Comparison of ENCODE assay signal across 9 cellular contexts in genomic region chr20:49579874-49580817, GRCh38. TPM values are rescaled to one million over a fixed set of nuclear protein-coding genes. Genes with fewer than 3 reads are reported as not detected.
A peak's percentile ranks its signal among the peaks of the same experiment; 100 is the strongest.
DNase-seq lines count a peak whose midpoint lies in the region; ATAC-seq and TF ChIP-seq lines count a peak whose summit lies in the region.
"Had no signal": no experiment of that assay in that cellular context is flagged by ENCODE, and none has a peak within 500 bp of the region (broad histone marks: within the 10 kb centered on the region; RNA-seq: fewer than 3 reads in every experiment).

No MANE protein-coding gene starts in this region.

- H3K27me3 ChIP-seq in HUES64 (ENCODE audit: insufficient read depth, low read length) (no peaks in the 10 kb centered on the region), A673 (replicated peaks; ENCODE audit: insufficient read depth, low read depth, low read length, poor library complexity) (peaks cover 4% of the 10 kb centered on the region)

- peaks cover 10% of the 10 kb centered on the region; the same call in 1 of the 2 replicates for H3K4me1 ChIP-seq in HUES64 (ENCODE audit: insufficient read depth, low read length)
- H3K4me1 ChIP-seq in A673 (ENCODE audit: insufficient read depth, low read length, poor library complexity, severe bottlenecking): no peaks in the 10 kb centered on the region

- TF ChIP-seq CTCF in coronary artery (IDR thresholded peaks at IDR 0.05) (no peak), A673 (conservative IDR thresholded peaks at IDR 0.05; ENCODE audit: low read depth, low read length) (no peak)

- H3K9me3 ChIP-seq in HUES64 (ENCODE audit: insufficient read depth, low read depth, low read length) (peaks cover 6% of the 10 kb centered on the region), A673 (ENCODE audit: low read depth, low read length, poor library complexity, severe bottlenecking) (peaks cover 6% of the 10 kb centered on the region)

- 0 out of 2 replicates have a peak overlapping the region, but pooled peaks have one; percentile 33 for H3K9ac ChIP-seq in HUES64 (ENCODE audit: low read depth, low read length)

- H3K27ac ChIP-seq in HUES64 (ENCODE audit: low read depth, low read length): no peak overlapping the region
- H3K27ac ChIP-seq in coronary artery: peak overlapping the region; percentile 81 to 95
- no peak overlapping the region for H3K27ac ChIP-seq in A673 (ENCODE audit: low read depth, low read length, poor library complexity, severe bottlenecking)

- ATAC-seq in HG02798 (IDR thresholded peaks at IDR 0.05; ENCODE audit: poor library complexity, unreplicated experiment) (no peak), HG02852 (IDR thresholded peaks at IDR 0.05; ENCODE audit: unreplicated experiment) (no peak)

- CTCF ChIA-PET in A673 (lab: Charles Lee): no interaction called here

- 83% methylated on average over 15 of the region's 15 CpGs for WGBS in HUES64

- POLR2A ChIA-PET in A673 (lab: Charles Lee; ENCODE audit: low non-redundant PET): no interaction called here

- H3K36me3 ChIP-seq in HUES64 (ENCODE audit: insufficient read depth, low read length): no peaks in the 10 kb centered on the region
- no peaks in the 10 kb centered on the region for H3K36me3 ChIP-seq in A673 (ENCODE audit: insufficient read depth, low read length, poor library complexity, severe bottlenecking)

- intact Hi-C loops in A673 (cut with micrococcal nuclease; ENCODE audit: unreplicated experiment): no loop called here

- BruUV-seq in A673 (replicated peaks; lab: Mats Ljungman, UMichigan): no TSS peak

- H3K4me3 ChIP-seq in HUES64 (ENCODE audit: low read length) (no peak overlapping the region), coronary artery (no peak overlapping the region), A673 (ENCODE audit: low read depth, low read length, poor library complexity, severe bottlenecking) (no peak overlapping the region)

- no peak for DNase-seq in coronary artery (ENCODE audit: low spot score)
- DNase-seq in left kidney (ENCODE audit: low read depth, low spot score): peak; percentile 62
- peak; percentile 59 for DNase-seq in stromal cell of bone marrow (ENCODE audit: low read depth)
- no peak for DNase-seq in NOMO-1 treated with DMSO at 0.1 percent for 48 hours (lab: John Stamatoyannopoulos, UW; ENCODE audit: unreplicated experiment)
- DNase-seq in A673 (ENCODE audit: low spot score): no peak
- DNase-seq: NCI-H2107 had no signal

RNA-seq across cellular contexts. Expression of gene PTGIS, which starts 12.2 kb away (rescaled TPM):
- 10.6 TPM for polyA plus RNA-seq in HUES64 (2013, experiment 1 of 2)
- 13.7 TPM for polyA plus RNA-seq in HUES64 (2013, experiment 2 of 2)
- total RNA-seq in A673 (2021): not detected in 2 replicates

Comparison
In these comparisons a context has a peak if more than half of its experiments do, and no peak if none do; other contexts are left out.
1. H3K27ac ChIP-seq: peak in coronary artery (2 of 2); none in HUES64 (single experiment) and A673 (single experiment).
2. DNase-seq: peak in left kidney (single experiment) and stromal cell of bone marrow (single experiment); none in coronary artery (single experiment), NOMO-1 treated with DMSO at 0.1 percent for 48 hours (single experiment) and A673 (single experiment).